ENCODE assay signal across 12 cellular contexts in genomic region chr15:64216722-64217428, GRCh38. TPM values are rescaled to one million over a fixed set of nuclear protein-coding genes. Genes with fewer than 3 reads are reported as not detected.
DNase-seq lines count a peak whose midpoint lies in the region; ATAC-seq and TF ChIP-seq lines count a peak whose summit lies in the region.
"Had no signal": no experiment of that assay in that cellular context is flagged by ENCODE, and none has a peak within 500 bp of the region (broad histone marks: within the 10 kb centered on the region; RNA-seq: fewer than 3 reads in every experiment).

No MANE protein-coding gene starts in this region.

- no peak overlapping the region for H3K4me3 Mint-ChIP-seq in activated CD8-positive, alpha-beta T cell treated with anti-CD3 and anti-CD28 coated beads for 36 hours
- H3K4me3 Mint-ChIP-seq in activated CD8-positive, alpha-beta T cell treated with anti-CD3 and anti-CD28 coated beads, Interleukin-2, amount 10 ng/mL, durations not matched to agents 7 days and 5 days, result no peak overlapping the region
- no peak overlapping the region for H3K4me3 Mint-ChIP-seq in CD4-positive, alpha-beta memory T cell
- H3K4me3 Mint-ChIP-seq: activated CD4-positive, alpha-beta T cell treated with anti-CD3 and anti-CD28 coated beads, Interleukin-2, amount 10 ng/mL, durations not matched to agents 7 days and 5 days had no signal

- no peak overlapping the region for H3K27ac ChIP-seq in RWPE2 (ENCODE audit: poor library complexity, severe bottlenecking)
- H3K27ac ChIP-seq in heart left ventricle, result peak overlapping the region in 1 of 12 donors; percentile 2
- no peak overlapping the region for H3K27ac ChIP-seq in testis
- H3K27ac ChIP-seq in CD4-positive, alpha-beta memory T cell (ENCODE audit: low read depth, low read length), result no peak overlapping the region

- POLR2A ChIA-PET in activated CD8-positive, alpha-beta T cell treated with anti-CD3 and anti-CD28 coated beads for 36 hours (lab: Charles Lee), result interaction anchor here (1.4 kb wide), 1 partner anchor 80 kb away, joined by 3 read pairs; no protein-coding TSS in a partner anchor
- POLR2A ChIA-PET in activated CD8-positive, alpha-beta T cell treated with anti-CD3 and anti-CD28 coated beads, Interleukin-2, amount 10 ng/mL, durations not matched to agents 7 days and 5 days (lab: Charles Lee), result no interaction called here
- POLR2A ChIA-PET in CD4-positive, alpha-beta memory T cell (lab: Charles Lee; ENCODE audit: partially characterized antibody), result no interaction called here

- no peak for TF ChIP-seq POLR2A in heart left ventricle (IDR thresholded peaks at IDR 0.05)
- no peak for TF ChIP-seq POLR2A in testis (IDR thresholded peaks at IDR 0.05)

- no peaks in the 10 kb centered on the region for H3K27me3 ChIP-seq in RWPE2 (ENCODE audit: insufficient read depth, poor library complexity, severe bottlenecking)
- H3K27me3 ChIP-seq in heart left ventricle, result no peaks in the 10 kb centered on the region
- no peaks in the 10 kb centered on the region for H3K27me3 ChIP-seq in testis
- no peaks in the 10 kb centered on the region for H3K27me3 ChIP-seq in CD4-positive, alpha-beta memory T cell (ENCODE audit: insufficient read depth, low read length)

- no peaks in the 10 kb centered on the region for H3K9me3 ChIP-seq in RWPE2 (ENCODE audit: severe bottlenecking)
- H3K9me3 ChIP-seq in heart left ventricle, result no peaks in the 10 kb centered on the region
- no peaks in the 10 kb centered on the region for H3K9me3 ChIP-seq in testis
- no peaks in the 10 kb centered on the region for H3K9me3 ChIP-seq in CD4-positive, alpha-beta memory T cell (ENCODE audit: control insufficient read depth in 1 of 2, low read length in 2 of 2)

- DNase-seq in activated CD8-positive, alpha-beta T cell treated with anti-CD3 and anti-CD28 coated beads for 36 hours, result no peak
- no peak for DNase-seq in activated CD8-positive, alpha-beta T cell treated with anti-CD3 and anti-CD28 coated beads, Interleukin-2, amount 10 ng/mL, durations not matched to agents 7 days and 5 days
- DNase-seq in RWPE2 (ENCODE audit: low spot score) (no peak), heart left ventricle (peak in 2 of 5 donors; percentile 32), testis (peak; percentile 90), HT-29 (ENCODE audit: low spot score) (no peak)
- DNase-seq in CD4-positive, alpha-beta memory T cell, result no peak
- no peak for DNase-seq in activated effector memory CD4-positive, alpha-beta T cell treated with Interleukin-2 at 50 U/mL for 16 hours
- DNase-seq: activated CD4-positive, alpha-beta T cell treated with anti-CD3 and anti-CD28 coated beads, Interleukin-2, amount 10 ng/mL, durations not matched to agents 7 days and 5 days; NCI-H526; stimulated activated CD4-positive, alpha-beta T cell treated with anti-CD3 and anti-CD28 coated beads, Interleukin-1b, Interleukin-23, amount 100 ng/mL, for 48 hours; stimulated activated naive CD4-positive, alpha-beta T cell treated with Interleukin-2 at 50 U/mL for 16 hours had no signal

- H3K27ac Mint-ChIP-seq in activated CD8-positive, alpha-beta T cell treated with anti-CD3 and anti-CD28 coated beads for 36 hours, result peak overlapping the region; percentile 15
- no peak overlapping the region for H3K27ac Mint-ChIP-seq in activated CD8-positive, alpha-beta T cell treated with anti-CD3 and anti-CD28 coated beads, Interleukin-2, amount 10 ng/mL, durations not matched to agents 7 days and 5 days
- H3K27ac Mint-ChIP-seq in CD4-positive, alpha-beta memory T cell, result no peak overlapping the region
- H3K27ac Mint-ChIP-seq: activated CD4-positive, alpha-beta T cell treated with anti-CD3 and anti-CD28 coated beads, Interleukin-2, amount 10 ng/mL, durations not matched to agents 7 days and 5 days had no signal

- peaks cover under 1% of the 10 kb centered on the region for H3K9me3 Mint-ChIP-seq in activated CD8-positive, alpha-beta T cell treated with anti-CD3 and anti-CD28 coated beads for 36 hours
- no peaks in the 10 kb centered on the region for H3K9me3 Mint-ChIP-seq in activated CD8-positive, alpha-beta T cell treated with anti-CD3 and anti-CD28 coated beads, Interleukin-2, amount 10 ng/mL, durations not matched to agents 7 days and 5 days (ENCODE audit: insufficient read depth)
- H3K9me3 Mint-ChIP-seq in CD4-positive, alpha-beta memory T cell, result peaks cover 0 to under 1% (median 0%) of the 10 kb centered on the region in 8 donors

- peaks cover 2% of the 10 kb centered on the region for H3K4me1 Mint-ChIP-seq in activated CD8-positive, alpha-beta T cell treated with anti-CD3 and anti-CD28 coated beads for 36 hours (ENCODE audit: low read depth)
- peaks cover 3% of the 10 kb centered on the region for H3K4me1 Mint-ChIP-seq in activated CD8-positive, alpha-beta T cell treated with anti-CD3 and anti-CD28 coated beads, Interleukin-2, amount 10 ng/mL, durations not matched to agents 7 days and 5 days (ENCODE audit: low read depth)
- H3K4me1 Mint-ChIP-seq in CD4-positive, alpha-beta memory T cell, result peaks cover 2 to 7% (median 4%) of the 10 kb centered on the region in 4 donors

- TF ChIP-seq CTCF in activated CD8-positive, alpha-beta T cell treated with anti-CD3 and anti-CD28 coated beads for 36 hours (IDR thresholded peaks at IDR 0.05), result no peak
- no peak for TF ChIP-seq CTCF in RWPE2 (IDR thresholded peaks at IDR 0.05; ENCODE audit: poor library complexity, severe bottlenecking)
- TF ChIP-seq CTCF in heart left ventricle (IDR thresholded peaks at IDR 0.05), result peak in 1 of 12 donors; percentile 13
- TF ChIP-seq CTCF in testis (IDR thresholded peaks at IDR 0.05), result no peak

- intact Hi-C loops in activated CD8-positive, alpha-beta T cell treated with anti-CD3 and anti-CD28 coated beads for 36 hours (cut with micrococcal nuclease), result no loop called here
- intact Hi-C loops in heart left ventricle (cut with DNase I) (loop anchor here in 5 of 10 donors (10.0 kb wide), 3 partner anchors 128 to 468 kb away; partner anchors contain the start of gene CSNK1G1 (in 3 of the 5)), testis (cut with DNase I; ENCODE audit: low total_unique reads) (no loop called here)
- intact Hi-C loops in CD4-positive, alpha-beta memory T cell (cut with micrococcal nuclease), result no loop called here

- no peaks in the 10 kb centered on the region for H3K4me1 ChIP-seq in RWPE2 (ENCODE audit: insufficient read depth, poor library complexity, severe bottlenecking)
- peaks cover 0 to 12% (median 3%) of the 10 kb centered on the region in 12 donors for H3K4me1 ChIP-seq in heart left ventricle
- peaks cover 10% of the 10 kb centered on the region for H3K4me1 ChIP-seq in testis
- H3K4me1 ChIP-seq in CD4-positive, alpha-beta memory T cell (ENCODE audit: insufficient read depth, low read length), result no peaks in the 10 kb centered on the region

- peaks cover 29% of the 10 kb centered on the region for H3K36me3 ChIP-seq in RWPE2 (ENCODE audit: low read depth)
- H3K36me3 ChIP-seq in heart left ventricle, result peaks cover 0 to 34% (median 21%) of the 10 kb centered on the region in 9 donors
- H3K36me3 ChIP-seq in testis (ENCODE audit: low read depth, missing control alignments), result no peaks in the 10 kb centered on the region
- no peaks in the 10 kb centered on the region for H3K36me3 ChIP-seq in CD4-positive, alpha-beta memory T cell (ENCODE audit: insufficient read depth, low read length)

- H3K36me3 Mint-ChIP-seq in activated CD8-positive, alpha-beta T cell treated with anti-CD3 and anti-CD28 coated beads for 36 hours (ENCODE audit: low read depth), result peaks cover 19% of the 10 kb centered on the region
- peaks cover 18% of the 10 kb centered on the region for H3K36me3 Mint-ChIP-seq in activated CD8-positive, alpha-beta T cell treated with anti-CD3 and anti-CD28 coated beads, Interleukin-2, amount 10 ng/mL, durations not matched to agents 7 days and 5 days (ENCODE audit: low read depth)
- peaks cover 14 to 34% of the 10 kb centered on the region in 2 donors for H3K36me3 Mint-ChIP-seq in CD4-positive, alpha-beta memory T cell

- WGBS in heart left ventricle, 4 donors, result 46 to 54% (median 49%) methylated on average over 2 of the region's 2 CpGs
- 26 to 32% methylated on average over 2 of the region's 2 CpGs for WGBS in testis, 2 donors

- H3K27me3 Mint-ChIP-seq in activated CD8-positive, alpha-beta T cell treated with anti-CD3 and anti-CD28 coated beads for 36 hours, result no peaks in the 10 kb centered on the region
- no peaks in the 10 kb centered on the region for H3K27me3 Mint-ChIP-seq in activated CD8-positive, alpha-beta T cell treated with anti-CD3 and anti-CD28 coated beads, Interleukin-2, amount 10 ng/mL, durations not matched to agents 7 days and 5 days (ENCODE audit: low read depth)
- no peaks in the 10 kb centered on the region for H3K27me3 Mint-ChIP-seq in CD4-positive, alpha-beta memory T cell
- H3K27me3 Mint-ChIP-seq: activated CD4-positive, alpha-beta T cell treated with anti-CD3 and anti-CD28 coated beads, Interleukin-2, amount 10 ng/mL, durations not matched to agents 7 days and 5 days had no signal

- ATAC-seq in activated CD8-positive, alpha-beta T cell treated with anti-CD3 and anti-CD28 coated beads for 36 hours, result no peak
- ATAC-seq in activated CD8-positive, alpha-beta T cell treated with anti-CD3 and anti-CD28 coated beads, Interleukin-2, amount 10 ng/mL, durations not matched to agents 7 days and 5 days, result no peak
- ATAC-seq in RWPE2 (ENCODE audit: low read depth) (peak; percentile 50; the same call in 2 of the 3 replicates), heart left ventricle (peak; percentile 45 to 64 (median 57))

- H3K4me3 ChIP-seq in RWPE2 (ENCODE audit: severe bottlenecking) (no peak overlapping the region), heart left ventricle (no peak overlapping the region), testis (no peak overlapping the region)
- no peak overlapping the region for H3K4me3 ChIP-seq in CD4-positive, alpha-beta memory T cell (ENCODE audit: low read length in 2 of 2)

- CTCF ChIA-PET in activated CD8-positive, alpha-beta T cell treated with anti-CD3 and anti-CD28 coated beads for 36 hours (lab: Charles Lee), result interaction anchor here (0.8 to 1.9 kb wide), 4 partner anchors 29 to 138 kb away, joined by 3 to 5 read pairs (median 4); no protein-coding TSS in a partner anchor
- CTCF ChIA-PET in activated CD8-positive, alpha-beta T cell treated with anti-CD3 and anti-CD28 coated beads, Interleukin-2, amount 10 ng/mL, durations not matched to agents 7 days and 5 days (lab: Charles Lee), result no interaction called here
- CTCF ChIA-PET in CD4-positive, alpha-beta memory T cell (lab: Charles Lee; ENCODE audit: partially characterized antibody), result interaction anchor here (0.8 kb wide), 1 partner anchor 15 kb away, joined by 3 read pairs; no protein-coding TSS in a partner anchor

RNA-seq across cellular contexts. Expression of gene PPIB, which starts 54.1 kb away (rescaled TPM):
- 100 to 1,000 TPM; 223 to 227 TPM for total RNA-seq in activated CD8-positive, alpha-beta T cell treated with anti-CD3 and anti-CD28 coated beads for 36 hours
- total RNA-seq in activated CD8-positive, alpha-beta T cell treated with anti-CD3 and anti-CD28 coated beads, Interleukin-2, amount 10 ng/mL, durations not matched to agents 7 days and 5 days, result 100 to 1,000 TPM; 378 to 386 TPM
- total RNA-seq in heart left ventricle, result 100 to 1,000 TPM in 5 of 9 donors, 10 to 100 TPM in 4; 73.7 to 239 (median 113) TPM
- polyA plus RNA-seq in heart left ventricle, result 100 to 1,000 TPM; 142 to 341 TPM
- total RNA-seq in testis, result 100 to 1,000 TPM; 202 to 302 TPM
- polyA plus RNA-seq in testis (ENCODE audit: insufficient read depth, low read depth, low replicate concordance), result 288 TPM
- total RNA-seq in CD4-positive, alpha-beta memory T cell, result 100 to 1,000 TPM; 247 to 271 TPM
- 100 to 1,000 TPM; 616 to 730 TPM for polyA plus RNA-seq in CD4-positive, alpha-beta memory T cell
- total RNA-seq in HT-29 (2014; rRNA removed; shearing (Covaris generic)), result 627 and 667 TPM in 2 replicates

Comparison
In these comparisons a context has a peak if more than half of its experiments do, and no peak if none do; other contexts are left out.
1. ATAC-seq: peak in RWPE2 (single experiment) and heart left ventricle (4 of 4); none in activated CD8-positive, alpha-beta T cell treated with anti-CD3 and anti-CD28 coated beads for 36 hours (single experiment) and activated CD8-positive, alpha-beta T cell treated with anti-CD3 and anti-CD28 coated beads, Interleukin-2, amount 10 ng/mL, durations not matched to agents 7 days and 5 days (single experiment).